Comparison of ENCODE assay signal across 15 cellular contexts in genomic region chr4:85933306-85933640, GRCh38.
DNase-seq lines count a peak whose midpoint lies in the region; ATAC-seq and TF ChIP-seq lines count a peak whose summit lies in the region.
"Had no signal": no experiment of that assay in that cellular context is flagged by ENCODE, and none has a peak within 500 bp of the region (broad histone marks: within the 10 kb centered on the region; RNA-seq: fewer than 3 reads in every experiment).

No MANE protein-coding gene starts in this region.

- H4K20me1 ChIP-seq in Loucy (ENCODE audit: insufficient read depth, low read length, poor library complexity, severe bottlenecking) = no peaks in the 10 kb centered on the region
- no peaks in the 10 kb centered on the region for H4K20me1 ChIP-seq in hepatocyte (ENCODE audit: insufficient read depth, poor library complexity, severe bottlenecking)
- H4K20me1 ChIP-seq in SK-N-SH (ENCODE audit: insufficient read depth) = no peaks in the 10 kb centered on the region

- H3K27ac ChIP-seq in hepatocyte (peak overlapping the region; percentile 47), muscle layer of duodenum (ENCODE audit: low read length) (peak overlapping the region; percentile 60), upper lobe of left lung (peak overlapping the region in 3 of 4 donors; percentile 35 to 71 (median 36)), SK-N-SH (ENCODE audit: low read depth in 2 of 2, low read length in 1 of 2) (no peak overlapping the region)
- H3K27ac ChIP-seq: SJSA1 had no signal

- H3F3A ChIP-seq in Loucy (ENCODE audit: low read depth) (no peaks in the 10 kb centered on the region), SK-N-SH (replicated peaks; ENCODE audit: insufficient read depth) (no peaks in the 10 kb centered on the region)

- peak overlapping the region; percentile 63 for H3K4me3 ChIP-seq in Loucy (ENCODE audit: low read length, poor library complexity, severe bottlenecking)
- H3K4me3 ChIP-seq in hepatocyte = no peak overlapping the region
- H3K4me3 ChIP-seq in muscle layer of duodenum (ENCODE audit: low read depth in 1 of 2, low read length in 2 of 2) = peak overlapping the region; percentile 31 to 50
- H3K4me3 ChIP-seq in upper lobe of left lung = no peak overlapping the region
- H3K4me3 ChIP-seq in SK-N-SH (ENCODE audit: low read depth in 2 of 2, low read length in 1 of 2) = no peak overlapping the region
- H3K4me3 ChIP-seq: GM12878, K562, SJSA1 had no signal

- no peaks in the 10 kb centered on the region for H3K27me3 ChIP-seq in Loucy (ENCODE audit: insufficient read depth, low read length, poor library complexity, severe bottlenecking)
- no peaks in the 10 kb centered on the region for H3K27me3 ChIP-seq in hepatocyte
- H3K27me3 ChIP-seq in muscle layer of duodenum (ENCODE audit: low read depth, low read length) = no peaks in the 10 kb centered on the region
- no peaks in the 10 kb centered on the region for H3K27me3 ChIP-seq in upper lobe of left lung
- H3K27me3 ChIP-seq in SK-N-SH (ENCODE audit: insufficient read depth) = no peaks in the 10 kb centered on the region
- H3K27me3 ChIP-seq: SJSA1 had no signal

- TF ChIP-seq RAD21 in SK-N-SH (IDR thresholded peaks at IDR 0.05; ENCODE audit: low read length) = no peak

- no peaks in the 10 kb centered on the region for H3K9me3 ChIP-seq in Loucy (ENCODE audit: insufficient read depth, low read depth, low read length)
- H3K9me3 ChIP-seq in hepatocyte (ENCODE audit: low read depth) = no peaks in the 10 kb centered on the region
- no peaks in the 10 kb centered on the region for H3K9me3 ChIP-seq in muscle layer of duodenum (ENCODE audit: control insufficient read depth in 1 of 2, low read length in 2 of 2)
- no peaks in the 10 kb centered on the region for H3K9me3 ChIP-seq in upper lobe of left lung
- H3K9me3 ChIP-seq in SK-N-SH = no peaks in the 10 kb centered on the region
- H3K9me3 ChIP-seq: SJSA1 had no signal

- TF ChIP-seq EP300 in upper lobe of left lung (IDR thresholded peaks at IDR 0.05) = no peak
- no peak for TF ChIP-seq EP300 in SK-N-SH (IDR thresholded peaks at IDR 0.05; ENCODE audit: borderline replicate concordance in 1 of 2, low read depth in 1 of 2, low read length in 1 of 2)

- H3K79me2 ChIP-seq in Loucy (ENCODE audit: insufficient read depth, low read length) (no peaks in the 10 kb centered on the region), hepatocyte (no peaks in the 10 kb centered on the region), SK-N-SH (ENCODE audit: insufficient read depth) (no peaks in the 10 kb centered on the region)

- peak overlapping the region; percentile 60 for H3K9ac ChIP-seq in Loucy (ENCODE audit: low read depth, low read length, poor library complexity, severe bottlenecking)
- H3K9ac ChIP-seq in SK-N-SH = no peak overlapping the region

- H3K4me2 ChIP-seq in Loucy (ENCODE audit: low read depth, low read length, poor library complexity, severe bottlenecking) (peak overlapping the region; percentile 62), hepatocyte (peak overlapping the region; percentile 61), SK-N-SH (no peak overlapping the region)

- no peak for TF ChIP-seq CTCF in Loucy (conservative IDR thresholded peaks at IDR 0.05; ENCODE audit: low read length)
- no peak for TF ChIP-seq CTCF in hepatocyte (IDR thresholded peaks at IDR 0.05; ENCODE audit: poor library complexity)
- TF ChIP-seq CTCF in upper lobe of left lung (IDR thresholded peaks at IDR 0.05) = no peak
- no peak for TF ChIP-seq CTCF in SK-N-SH (IDR thresholded peaks at IDR 0.05)

- 0 out of 2 replicates have a peak overlapping the region, but pooled peaks have one; percentile 31 for H2AFZ ChIP-seq in Loucy (ENCODE audit: low read length)
- no peak overlapping the region for H2AFZ ChIP-seq in hepatocyte
- no peak overlapping the region for H2AFZ ChIP-seq in SK-N-SH (ENCODE audit: low read depth)

- CTCF ChIA-PET in SK-N-SH (lab: Yijun Ruan, JAX) = interaction anchor here (1.5 to 2.1 kb wide), 2 partner anchors 110 to 137 kb away, joined by 6 to 7 read pairs; no protein-coding TSS in a partner anchor

- POLR2A ChIA-PET in SK-N-SH (lab: Yijun Ruan, JAX) = no interaction called here

- H3K4me1 ChIP-seq in Loucy (ENCODE audit: insufficient read depth, low read length, poor library complexity, severe bottlenecking) (peaks cover 86% of the 10 kb centered on the region), hepatocyte (ENCODE audit: insufficient read depth) (peaks cover 32% of the 10 kb centered on the region), muscle layer of duodenum (ENCODE audit: control insufficient read depth in 1 of 2, insufficient read depth in 2 of 2, low read length in 2 of 2) (peaks cover 5 to 33% of the 10 kb centered on the region in 2 donors), upper lobe of left lung (peaks cover 7 to 33% (median 18%) of the 10 kb centered on the region in 4 donors), SK-N-SH (ENCODE audit: control insufficient read depth in 1 of 2, insufficient read depth in 2 of 2, low read depth in 1 of 2, low read length in 1 of 2) (no peaks in the 10 kb centered on the region; a peak in 1 of 4 replicates)

- peak in 1 of 2 donors; percentile 7 for ATAC-seq in upper lobe of left lung (ENCODE audit: low FRiP score in 2 of 2)
- ATAC-seq: CD8-positive, alpha-beta T cell; GM12878; HCT116; K562 had no signal

- no peak for TF ChIP-seq POLR2A in upper lobe of left lung (IDR thresholded peaks at IDR 0.05)

- H3K9me2 ChIP-seq in Loucy (replicated peaks; ENCODE audit: low read depth, low read length) (no peaks in the 10 kb centered on the region), hepatocyte (replicated peaks; ENCODE audit: insufficient read depth) (no peaks in the 10 kb centered on the region), SK-N-SH (no peaks in the 10 kb centered on the region)

- DNase-seq in hepatocyte (ENCODE audit: low spot score) = peak; percentile 46
- DNase-seq in upper lobe of left lung = no peak
- DNase-seq in COR-L47 (lab: John Stamatoyannopoulos, UW) = no peak
- DNase-seq in islet precursor cell = no peak
- DNase-seq in SK-N-SH = no peak
- DNase-seq: CD8-positive, alpha-beta T cell; NCI-H1436; NCI-H2081; NCI-H510A treated with DMSO at 0.1 percent for 48 hours had no signal

- H3K36me3 ChIP-seq in Loucy (ENCODE audit: insufficient read depth, low read length) = no peaks in the 10 kb centered on the region
- no peaks in the 10 kb centered on the region for H3K36me3 ChIP-seq in hepatocyte (replicated peaks; ENCODE audit: insufficient read depth, low read depth)
- H3K36me3 ChIP-seq in muscle layer of duodenum (ENCODE audit: control insufficient read depth in 1 of 2, insufficient read depth in 2 of 2, low read length in 2 of 2) = no peaks in the 10 kb centered on the region
- H3K36me3 ChIP-seq in upper lobe of left lung = no peaks in the 10 kb centered on the region
- H3K36me3 ChIP-seq in SK-N-SH (replicated peaks in 1 of 2; ENCODE audit: control insufficient read depth in 1 of 2, insufficient read depth in 2 of 2, low read length in 1 of 2) = no peaks in the 10 kb centered on the region
- H3K36me3 ChIP-seq: SJSA1 had no signal

- WGBS in hepatocyte (ENCODE audit: low lambda C conversion rate, missing lambda C conversion rate) = 82% methylated on average over 3 of the region's 3 CpGs
- WGBS in upper lobe of left lung, 2 donors = 59 to 62% methylated on average over 3 of the region's 3 CpGs
- 83% methylated on average over 3 of the region's 3 CpGs for WGBS in SK-N-SH (ENCODE audit: low lambda C conversion rate)

TF ChIP-seq in SK-N-SH, 30 proteins besides CTCF, POLR2A, EP300 and RAD21 (continues in another document):
- TF ChIP-seq ELF1 (IDR thresholded peaks at IDR 0.05) (no peak), PBX3 (IDR thresholded peaks at IDR 0.05) (no peak), TEAD4 (IDR thresholded peaks at IDR 0.05; ENCODE audit: borderline replicate concordance, insufficient read depth) (no peak), FOXM1 (IDR thresholded peaks at IDR 0.05; ENCODE audit: low read depth) (no peak), POLR2AphosphoS5 (IDR thresholded peaks at IDR 0.05; ENCODE audit: low read depth, low read length) (no peak), MEF2A (IDR thresholded peaks at IDR 0.05; ENCODE audit: borderline replicate concordance, low read depth) (no peak), JUND (IDR thresholded peaks at IDR 0.05) (no peak), USF2 (IDR thresholded peaks at IDR 0.05; ENCODE audit: borderline replicate concordance, low read depth, low read length) (no peak), NFIC (IDR thresholded peaks at IDR 0.05; ENCODE audit: borderline replicate concordance) (no peak), CHD2 (IDR thresholded peaks at IDR 0.05; ENCODE audit: low read length, partially characterized antibody) (no peak)

Comparison
In these comparisons a context has a peak if more than half of its experiments do, and no peak if none do; other contexts are left out.
1. H3K4me3 ChIP-seq: peak in Loucy (single experiment) and muscle layer of duodenum (2 of 2); none in hepatocyte (single experiment), upper lobe of left lung (0 of 4) and SK-N-SH (0 of 2).
2. H3K27ac ChIP-seq: peak in hepatocyte (single experiment), muscle layer of duodenum (single experiment) and upper lobe of left lung (3 of 4); none in SK-N-SH (0 of 2).